Comparison of ENCODE assay signal across 28 cellular contexts in the genomic region with DNA sequence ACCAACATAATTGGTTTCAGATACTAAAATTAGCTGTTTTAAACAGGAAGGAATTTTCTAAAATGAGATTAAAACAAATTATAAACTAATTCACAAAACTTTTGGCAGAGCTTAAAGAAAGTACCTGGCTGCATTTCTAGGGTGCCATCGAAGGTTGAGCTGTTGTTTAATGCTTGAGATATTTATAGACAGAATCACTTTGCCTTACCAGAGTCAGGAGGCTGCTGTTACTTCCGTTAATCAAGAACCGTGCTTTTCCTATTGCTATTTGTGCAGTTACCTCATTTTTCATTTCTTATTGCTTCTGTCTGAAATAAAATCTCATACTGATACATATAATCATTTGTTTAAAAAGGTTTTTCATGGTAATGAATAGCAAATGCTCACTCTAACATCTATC.
"Had no signal": no experiment of that assay in that cellular context is flagged by ENCODE, and none has a peak within 500 bp of the region (broad histone marks: within the 10 kb centered on the region; RNA-seq: fewer than 3 reads in every experiment).

No MANE protein-coding gene starts in this region.

- DNase-seq: stimulated activated CD4-positive, alpha-beta T cell treated with anti-CD3 and anti-CD28 coated beads, Interleukin-2, amount 100 ng/mL, for 48 hours; stimulated activated CD4-positive, alpha-beta T cell treated with anti-CD3 and anti-CD28 coated beads, Interleukin-4, amount 100 ng/mL, for 1 hour; stimulated activated CD4-positive, alpha-beta T cell treated with anti-CD3 and anti-CD28 coated beads, Interleukin-4, amount 100 ng/mL, for 24 hours; stimulated activated CD4-positive, alpha-beta T cell treated with anti-CD3 and anti-CD28 coated beads, Interleukin-4, amount 100 ng/mL, for 4 hours; stimulated activated CD8-positive, alpha-beta memory T cell treated with anti-CD3 and anti-CD28 coated beads, Interleukin-4, amount 100 ng/mL, for 48 hours; stimulated activated naive B cell treated with anti-CD40 and anti-IgM and Interleukin-4, amounts not matched to agents 10 μg/mL and 1 μg/mL and 100 μg/mL, for 72 hours; stimulated activated naive CD4-positive, alpha-beta T cell; stimulated activated naive CD4-positive, alpha-beta T cell treated with Interleukin-2 at 50 U/mL for 16 hours; stimulated activated naive CD8-positive, alpha-beta T cell treated with anti-CD3 and anti-CD28 coated beads, Interleukin-15, amount 100 ng/mL, for 72 hours; stimulated activated naive CD8-positive, alpha-beta T cell treated with anti-CD3 and anti-CD28 coated beads, Interleukin-15, Interleukin-2, amounts not matched to agents 100 U/mL and 50 U/mL, for 24 hours; stomach; substantia nigra; testis; thyroid gland; tibial artery; transverse colon; trophoblast cell; upper lobe of left lung; upper lobe of right lung; uterus had no signal

- H3K4me1 Mint-ChIP-seq: stimulated activated effector memory CD8-positive, alpha-beta T cell treated with anti-CD3 and anti-CD28 coated beads, Interleukin-12 subunit alpha, Interleukin-12 subunit beta, amount 100 ng/mL, for 72 hours; stimulated activated memory B cell treated with anti-CD40 and anti-IgM and Interleukin-4, amounts not matched to agents 10 μg/mL and 1 μg/mL and 100 μg/mL, for 72 hours; stimulated activated naive B cell treated with anti-CD40 and anti-IgM and Interleukin-4, amounts not matched to agents 10 μg/mL and 1 μg/mL and 100 μg/mL, for 72 hours; stimulated activated naive CD8-positive, alpha-beta T cell treated with anti-CD3 and anti-CD28 coated beads, Interleukin-15, amount 100 ng/mL, for 72 hours had no signal

- H3K9me3 ChIP-seq: stomach, suprapubic skin, testis, thoracic aorta, thyroid gland, tibial artery, tibial nerve, transverse colon, upper lobe of left lung, upper lobe of right lung, uterus, vagina had no signal

- H3K4me3 ChIP-seq: stomach, suprapubic skin, testis, thoracic aorta, thyroid gland, tibial artery, tibial nerve, transverse colon, upper lobe of left lung, upper lobe of right lung, uterus, vagina had no signal

- H3K27me3 Mint-ChIP-seq: stimulated activated memory B cell treated with anti-CD40 and anti-IgM and Interleukin-4, amounts not matched to agents 10 μg/mL and 1 μg/mL and 100 μg/mL, for 72 hours; stimulated activated naive B cell treated with anti-CD40 and anti-IgM and Interleukin-4, amounts not matched to agents 10 μg/mL and 1 μg/mL and 100 μg/mL, for 72 hours; stimulated activated naive CD8-positive, alpha-beta T cell treated with anti-CD3 and anti-CD28 coated beads, Interleukin-15, amount 100 ng/mL, for 72 hours; stimulated activated naive CD8-positive, alpha-beta T cell treated with anti-CD3 and anti-CD28 coated beads, Interleukin-15, Interleukin-2, amounts not matched to agents 100 ng/mL and 50 ng/mL, for 24 hours; type B pancreatic cell had no signal

- ATAC-seq: stimulated activated effector memory CD8-positive, alpha-beta T cell treated with anti-CD3 and anti-CD28 coated beads, Interleukin-12 subunit alpha, Interleukin-12 subunit beta, amount 100 ng/mL, for 72 hours; stimulated activated memory B cell treated with anti-CD40 and anti-IgM and Interleukin-4, amounts not matched to agents 10 μg/mL and 1 μg/mL and 100 μg/mL, for 72 hours; stimulated activated naive B cell treated with anti-CD40 and anti-IgM and Interleukin-4, amounts not matched to agents 10 μg/mL and 1 μg/mL and 100 μg/mL, for 72 hours; stimulated activated naive CD8-positive, alpha-beta T cell treated with anti-CD3 and anti-CD28 coated beads, Interleukin-15, amount 100 ng/mL, for 72 hours; stimulated activated naive CD8-positive, alpha-beta T cell treated with anti-CD3 and anti-CD28 coated beads, Interleukin-15, Interleukin-2, amounts not matched to agents 100 U/mL and 50 U/mL, for 24 hours; upper lobe of right lung had no signal

- H3K4me1 ChIP-seq: stomach, testis, thyroid gland, tibial artery, transverse colon, upper lobe of left lung, upper lobe of right lung, uterus, vagina had no signal

- H3K36me3 ChIP-seq: stomach, suprapubic skin, thoracic aorta, thyroid gland, tibial artery, tibial nerve, transverse colon, upper lobe of left lung, upper lobe of right lung, uterus, vagina had no signal

- H3K4me3 Mint-ChIP-seq: stimulated activated effector memory CD8-positive, alpha-beta T cell treated with anti-CD3 and anti-CD28 coated beads, Interleukin-12 subunit alpha, Interleukin-12 subunit beta, amount 100 ng/mL, for 72 hours; stimulated activated memory B cell treated with anti-CD40 and anti-IgM and Interleukin-4, amounts not matched to agents 10 μg/mL and 1 μg/mL and 100 μg/mL, for 72 hours; stimulated activated naive B cell treated with anti-CD40 and anti-IgM and Interleukin-4, amounts not matched to agents 10 μg/mL and 1 μg/mL and 100 μg/mL, for 72 hours; stimulated activated naive CD8-positive, alpha-beta T cell treated with anti-CD3 and anti-CD28 coated beads, Interleukin-15, amount 100 ng/mL, for 72 hours; stimulated activated naive CD8-positive, alpha-beta T cell treated with anti-CD3 and anti-CD28 coated beads, Interleukin-15, Interleukin-2, amounts not matched to agents 100 ng/mL and 50 ng/mL, for 24 hours; type B pancreatic cell had no signal

- H3K27ac ChIP-seq: stomach, suprapubic skin, testis, thoracic aorta, thyroid gland, tibial artery, tibial nerve, transverse colon, upper lobe of left lung, upper lobe of right lung, uterus, vagina had no signal

- H3K27ac Mint-ChIP-seq: stimulated activated effector memory CD8-positive, alpha-beta T cell treated with anti-CD3 and anti-CD28 coated beads, Interleukin-12 subunit alpha, Interleukin-12 subunit beta, amount 100 ng/mL, for 72 hours; stimulated activated memory B cell treated with anti-CD40 and anti-IgM and Interleukin-4, amounts not matched to agents 10 μg/mL and 1 μg/mL and 100 μg/mL, for 72 hours; stimulated activated naive B cell treated with anti-CD40 and anti-IgM and Interleukin-4, amounts not matched to agents 10 μg/mL and 1 μg/mL and 100 μg/mL, for 72 hours; stimulated activated naive CD8-positive, alpha-beta T cell treated with anti-CD3 and anti-CD28 coated beads, Interleukin-15, amount 100 ng/mL, for 72 hours; stimulated activated naive CD8-positive, alpha-beta T cell treated with anti-CD3 and anti-CD28 coated beads, Interleukin-15, Interleukin-2, amounts not matched to agents 100 ng/mL and 50 ng/mL, for 24 hours; type B pancreatic cell had no signal

- H3K9me3 Mint-ChIP-seq: stimulated activated memory B cell treated with anti-CD40 and anti-IgM and Interleukin-4, amounts not matched to agents 10 μg/mL and 1 μg/mL and 100 μg/mL, for 72 hours; stimulated activated naive CD8-positive, alpha-beta T cell treated with anti-CD3 and anti-CD28 coated beads, Interleukin-15, Interleukin-2, amounts not matched to agents 100 ng/mL and 50 ng/mL, for 24 hours had no signal

- H3K27me3 ChIP-seq: stomach, suprapubic skin, testis, thyroid gland, tibial artery, tibial nerve, transverse colon, upper lobe of left lung, upper lobe of right lung, uterus, vagina had no signal

- H3K36me3 Mint-ChIP-seq: stimulated activated effector memory CD8-positive, alpha-beta T cell treated with anti-CD3 and anti-CD28 coated beads, Interleukin-12 subunit alpha, Interleukin-12 subunit beta, amount 100 ng/mL, for 72 hours; stimulated activated memory B cell treated with anti-CD40 and anti-IgM and Interleukin-4, amounts not matched to agents 10 μg/mL and 1 μg/mL and 100 μg/mL, for 72 hours; stimulated activated naive B cell treated with anti-CD40 and anti-IgM and Interleukin-4, amounts not matched to agents 10 μg/mL and 1 μg/mL and 100 μg/mL, for 72 hours; type B pancreatic cell had no signal
